In the genomic region with DNA sequence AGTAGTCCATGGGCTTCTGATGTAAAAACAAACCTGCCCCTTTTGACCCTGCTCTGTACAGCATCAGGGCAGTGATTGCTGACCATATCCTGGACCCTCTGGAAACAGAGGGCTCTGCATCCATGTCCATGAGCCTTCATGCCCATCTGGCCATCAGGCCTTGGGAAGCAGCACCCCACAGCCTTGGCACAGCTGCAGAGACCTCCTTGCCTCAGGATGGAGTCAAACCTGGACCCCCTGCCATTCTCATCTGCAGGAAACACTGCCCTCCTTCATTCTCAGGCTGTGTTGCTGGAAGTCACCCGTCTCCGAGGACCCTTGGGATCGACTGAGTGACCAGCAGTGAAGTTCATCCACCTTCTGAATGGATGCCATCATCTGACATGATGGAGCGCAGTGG, we compare ENCODE assay signal across 3 cellular contexts.
DNase-seq lines count a peak whose midpoint lies in the region; ATAC-seq, FAIRE-seq and TF ChIP-seq lines count a peak whose summit lies in the region.
"Not testable (repeated sequence)": the region's sequence is repeated elsewhere in the genome, so short reads cannot be mapped to it uniquely, and the experiment has no call there.

No MANE protein-coding gene starts in this region.

- H3K27me3 ChIP-seq in bronchial epithelial cell (ENCODE audit: control insufficient read depth, insufficient read depth, low read length); osteoblast (ENCODE audit: insufficient read depth, low read length); upper lobe of right lung: not testable (repeated sequence)

- intact Hi-C loops in upper lobe of right lung (cut with DNase I) = not testable (repeated sequence)

- H3K4me1 ChIP-seq in osteoblast (ENCODE audit: insufficient read depth, low read length); upper lobe of right lung: not testable (repeated sequence)

- not testable (repeated sequence) for H3K36me3 ChIP-seq in bronchial epithelial cell (ENCODE audit: control insufficient read depth, insufficient read depth, low read length); osteoblast (ENCODE audit: insufficient read depth, low read length); upper lobe of right lung

- H4K20me1 ChIP-seq in osteoblast (ENCODE audit: insufficient read depth, low read length) = not testable (repeated sequence)

- peak; percentile 52 for FAIRE-seq in bronchial epithelial cell (lab: Jason Lieb, UNC)

- H3K27ac ChIP-seq in osteoblast (ENCODE audit: low read depth, low read length); upper lobe of right lung: not testable (repeated sequence)

- H3K79me2 ChIP-seq in osteoblast (ENCODE audit: insufficient read depth, low read length) = not testable (repeated sequence)

- not testable (repeated sequence) for TF ChIP-seq CTCF in bronchial epithelial cell (IDR thresholded peaks at IDR 0.05; ENCODE audit: insufficient read depth, low read length, severe bottlenecking); osteoblast (IDR thresholded peaks at IDR 0.05; ENCODE audit: extremely low read depth, low read depth, low read length); upper lobe of right lung (IDR thresholded peaks at IDR 0.05)

- not testable (repeated sequence) for H3K4me2 ChIP-seq in osteoblast (ENCODE audit: insufficient read depth, low read length)

- peak; percentile 30 for ATAC-seq in upper lobe of right lung

- not testable (repeated sequence) for H3K4me3 ChIP-seq in bronchial epithelial cell (ENCODE audit: low read depth, low read length); osteoblast (ENCODE audit: insufficient read depth, low read length); upper lobe of right lung

- not testable (repeated sequence) for H3K9me3 ChIP-seq in osteoblast (ENCODE audit: low read depth, low read length); upper lobe of right lung

- not testable (repeated sequence) for H2AFZ ChIP-seq in osteoblast (ENCODE audit: low read length)

- not testable (repeated sequence) for DNase-seq in bronchial epithelial cell (ENCODE audit: low read depth); upper lobe of right lung
- DNase-seq in osteoblast (ENCODE audit: insufficient read length, low spot score, missing footprints) = peak; percentile 49
